Comparison of ENCODE assay signal across 8 cellular contexts in genomic region chr14:34556497-34556826, GRCh38. TPM values are rescaled to one million over a fixed set of nuclear protein-coding genes. Genes with fewer than 3 reads are reported as not detected.
DNase-seq lines count a peak whose midpoint lies in the region; ATAC-seq and TF ChIP-seq lines count a peak whose summit lies in the region.
"Not testable (repeated sequence)": the region's sequence is repeated elsewhere in the genome, so short reads cannot be mapped to it uniquely, and the experiment has no call there.

No MANE protein-coding gene starts in this region.

- H3K27ac Mint-ChIP-seq in activated B cell treated with CpG ODN at 0.5 μM for 24 hours = not testable (repeated sequence)

- H3K4me3 ChIP-seq in heart left ventricle = not testable (repeated sequence)

- intact Hi-C loops in activated B cell treated with CpG ODN at 0.5 μM for 24 hours (cut with micrococcal nuclease); heart left ventricle (cut with DNase I); sciatic nerve (cut with DNase I): not testable (repeated sequence)

- not testable (repeated sequence) for H3K9me3 Mint-ChIP-seq in activated B cell treated with CpG ODN at 0.5 μM for 24 hours

- H3K4me1 ChIP-seq in heart left ventricle = not testable (repeated sequence)

- not testable (repeated sequence) for H3K36me3 Mint-ChIP-seq in activated B cell treated with CpG ODN at 0.5 μM for 24 hours (ENCODE audit: low read depth)

- H3K27me3 Mint-ChIP-seq in activated B cell treated with CpG ODN at 0.5 μM for 24 hours = not testable (repeated sequence)

- H3K4me1 Mint-ChIP-seq in activated B cell treated with CpG ODN at 0.5 μM for 24 hours = peaks cover 16% of the 10 kb centered on the region

- DNase-seq in activated B cell treated with CpG ODN at 0.5 μM for 24 hours; heart left ventricle; sciatic nerve (ENCODE audit: low spot score): not testable (repeated sequence)

- POLR2A ChIA-PET in activated B cell treated with CpG ODN at 0.5 μM for 24 hours (lab: Charles Lee) = not testable (repeated sequence)

- H3K4me3 Mint-ChIP-seq in activated B cell treated with CpG ODN at 0.5 μM for 24 hours = not testable (repeated sequence)

- not testable (repeated sequence) for TF ChIP-seq POLR2A in GM18505 (IDR thresholded peaks at IDR 0.05; ENCODE audit: borderline replicate concordance, extremely low read depth, insufficient read depth, insufficient read length); heart left ventricle (IDR thresholded peaks at IDR 0.05)

- H3K36me3 ChIP-seq in heart left ventricle = not testable (repeated sequence)

- WGBS in heart left ventricle, 4 donors = no CpG with 5 or more reads among the region's 35 CpGs

- not testable (repeated sequence) for H3K9me3 ChIP-seq in heart left ventricle

- CTCF ChIA-PET in activated B cell treated with CpG ODN at 0.5 μM for 24 hours (lab: Charles Lee) = not testable (repeated sequence)

- ATAC-seq in GM18505 (IDR thresholded peaks at IDR 0.05; ENCODE audit: unreplicated experiment) = peak; percentile 59
- ATAC-seq in GM19351 (IDR thresholded peaks at IDR 0.05; ENCODE audit: unreplicated experiment) = peak; percentile 42
- ATAC-seq in GM21717 (IDR thresholded peaks at IDR 0.05; ENCODE audit: unreplicated experiment) = peak; percentile 50
- peak; percentile 52 for ATAC-seq in HG02943 (IDR thresholded peaks at IDR 0.05; ENCODE audit: low read depth, unreplicated experiment)
- peak; percentile 24 for ATAC-seq in HG03378 (IDR thresholded peaks at IDR 0.05; ENCODE audit: unreplicated experiment)
- ATAC-seq in activated B cell treated with CpG ODN at 0.5 μM for 24 hours (ENCODE audit: low read depth) = peak; percentile 59
- ATAC-seq in heart left ventricle = peak; percentile 86 to 94 (median 92)
- ATAC-seq in sciatic nerve = peak; percentile 94

- H3K27me3 ChIP-seq in heart left ventricle = not testable (repeated sequence)

- TF ChIP-seq CTCF in activated B cell treated with CpG ODN at 0.5 μM for 24 hours (IDR thresholded peaks at IDR 0.05); heart left ventricle (IDR thresholded peaks at IDR 0.05): not testable (repeated sequence)

- not testable (repeated sequence) for H3K27ac ChIP-seq in heart left ventricle

RNA-seq across cellular contexts. Expression of gene EAPP, which starts 17.0 kb away (rescaled TPM):
- total RNA-seq in activated B cell treated with CpG ODN at 0.5 μM for 24 hours (40.7 and 43.2 TPM in 2 replicates), heart left ventricle (10 to 100 TPM; 11.4 to 28.5 (median 19.4) TPM), sciatic nerve (34.6 TPM)
- polyA plus RNA-seq in heart left ventricle = 10 to 100 TPM; 19.8 to 22.2 TPM

Comparison
In these comparisons a context has a peak if more than half of its experiments do, and no peak if none do; other contexts are left out.
1. ATAC-seq: peak in every context shown above with its lines; median percentile 94 in sciatic nerve; 92 in heart left ventricle; 59 in GM18505; 59 in activated B cell treated with CpG ODN at 0.5 μM for 24 hours; 52 in HG02943; 50 in GM21717; 42 in GM19351; 24 in HG03378.